ENCODE assay signal across 11 cellular contexts in genomic region chr11:71911986-71912340, GRCh38. TPM values are rescaled to one million over a fixed set of nuclear protein-coding genes. Genes with fewer than 3 reads are reported as not detected.
DNase-seq lines count a peak whose midpoint lies in the region; ATAC-seq and TF ChIP-seq lines count a peak whose summit lies in the region.
"Not testable (repeated sequence)": the region's sequence is repeated elsewhere in the genome, so short reads cannot be mapped to it uniquely, and the experiment has no call there.
"Had no signal": no experiment of that assay in that cellular context is flagged by ENCODE, and none has a peak within 500 bp of the region (broad histone marks: within the 10 kb centered on the region; RNA-seq: fewer than 3 reads in every experiment).

No MANE protein-coding gene starts in this region.

- not testable (repeated sequence) for H3K27me3 Mint-ChIP-seq in GM23338 (ENCODE audit: insufficient read depth, low read depth, poor library complexity); T-helper 2 cell treated with Interferon-gamma antibody and Interleukin-4, amounts not matched to agents 5 μg/mL and 100 μg/mL, for 36 hours (ENCODE audit: low read depth); activated CD8-positive, alpha-beta memory T cell treated with anti-CD3 and anti-CD28 coated beads, Interleukin-2, amount 10 ng/mL, durations not matched to agents 7 days and 5 days; activated T-helper 2 cell treated with anti-CD3 and anti-CD28 coated beads, Interferon-gamma antibody, Interleukin-2, Interleukin-4, amounts not matched to agents 10 μg/mL and 5 μg/mL and 100 μg/mL, durations not matched to agents 14 hours and 24 hours and 36 hours (ENCODE audit: low read depth); activated naive CD8-positive, alpha-beta T cell treated with anti-CD3 and anti-CD28 coated beads for 36 hours; natural killer cell treated with Interleukin-12 subunit alpha and Interleukin-12 subunit beta and Interleukin-15 and Interleukin-18, amount 100 ng/mL, for 72 hours; stimulated activated naive CD8-positive, alpha-beta T cell treated with anti-CD3 and anti-CD28 coated beads, Interleukin-15, Interleukin-2, amounts not matched to agents 100 ng/mL and 50 ng/mL, for 24 hours

- not testable (repeated sequence) for H4K20me1 ChIP-seq in GM23338 (replicated peaks; ENCODE audit: insufficient read depth)

- H3K36me3 Mint-ChIP-seq in GM23338 (ENCODE audit: low read depth): peaks cover 35% of the 10 kb centered on the region
- peaks cover 43% of the 10 kb centered on the region for H3K36me3 Mint-ChIP-seq in T-helper 2 cell treated with Interferon-gamma antibody and Interleukin-4, amounts not matched to agents 5 μg/mL and 100 μg/mL, for 36 hours (ENCODE audit: low read depth)
- H3K36me3 Mint-ChIP-seq in activated CD8-positive, alpha-beta memory T cell treated with anti-CD3 and anti-CD28 coated beads, Interleukin-2, amount 10 ng/mL, durations not matched to agents 7 days and 5 days: peaks cover 25% of the 10 kb centered on the region
- H3K36me3 Mint-ChIP-seq in activated T-helper 2 cell treated with anti-CD3 and anti-CD28 coated beads, Interferon-gamma antibody, Interleukin-2, Interleukin-4, amounts not matched to agents 10 μg/mL and 5 μg/mL and 100 μg/mL, durations not matched to agents 14 hours and 24 hours and 36 hours (ENCODE audit: low read depth): peaks cover 59% of the 10 kb centered on the region
- H3K36me3 Mint-ChIP-seq in activated naive CD8-positive, alpha-beta T cell treated with anti-CD3 and anti-CD28 coated beads for 36 hours: peaks cover 33% of the 10 kb centered on the region
- H3K36me3 Mint-ChIP-seq in natural killer cell treated with Interleukin-12 subunit alpha and Interleukin-12 subunit beta and Interleukin-15 and Interleukin-18, amount 100 ng/mL, for 72 hours: peaks cover 27% of the 10 kb centered on the region
- peaks cover 56% of the 10 kb centered on the region for H3K36me3 Mint-ChIP-seq in stimulated activated naive CD8-positive, alpha-beta T cell treated with anti-CD3 and anti-CD28 coated beads, Interleukin-15, Interleukin-2, amounts not matched to agents 100 ng/mL and 50 ng/mL, for 24 hours (ENCODE audit: low read depth)

- H3K79me2 ChIP-seq in GM23338 (replicated peaks; ENCODE audit: insufficient read depth): not testable (repeated sequence)

- H3F3A ChIP-seq in GM23338 (replicated peaks; ENCODE audit: low read depth): not testable (repeated sequence)

- H3K36me3 ChIP-seq in GM23338 (ENCODE audit: insufficient read depth): peaks cover 15% of the 10 kb centered on the region; the same call in 1 of the 2 replicates

- not testable (repeated sequence) for H3K4me3 Mint-ChIP-seq in GM23338; T-helper 2 cell treated with Interferon-gamma antibody and Interleukin-4, amounts not matched to agents 5 μg/mL and 100 μg/mL, for 36 hours; activated CD8-positive, alpha-beta memory T cell treated with anti-CD3 and anti-CD28 coated beads, Interleukin-2, amount 10 ng/mL, durations not matched to agents 7 days and 5 days; activated T-helper 2 cell treated with anti-CD3 and anti-CD28 coated beads, Interferon-gamma antibody, Interleukin-2, Interleukin-4, amounts not matched to agents 10 μg/mL and 5 μg/mL and 100 μg/mL, durations not matched to agents 14 hours and 24 hours and 36 hours (ENCODE audit: low read depth); activated naive CD8-positive, alpha-beta T cell treated with anti-CD3 and anti-CD28 coated beads for 36 hours; natural killer cell treated with Interleukin-12 subunit alpha and Interleukin-12 subunit beta and Interleukin-15 and Interleukin-18, amount 100 ng/mL, for 72 hours; stimulated activated naive CD8-positive, alpha-beta T cell treated with anti-CD3 and anti-CD28 coated beads, Interleukin-15, Interleukin-2, amounts not matched to agents 100 ng/mL and 50 ng/mL, for 24 hours

- ATAC-seq in GM23338; activated CD8-positive, alpha-beta memory T cell treated with anti-CD3 and anti-CD28 coated beads, Interleukin-2, amount 10 ng/mL, durations not matched to agents 7 days and 5 days; natural killer cell treated with Interleukin-12 subunit alpha and Interleukin-12 subunit beta and Interleukin-15 and Interleukin-18, amount 100 ng/mL, for 72 hours: not testable (repeated sequence)

- not testable (repeated sequence) for TF ChIP-seq CTCF in GM23338 (conservative IDR thresholded peaks at IDR 0.05; ENCODE audit: low read depth in 2 of 2)

- H3K4me1 Mint-ChIP-seq in GM23338; natural killer cell treated with Interleukin-12 subunit alpha and Interleukin-12 subunit beta and Interleukin-15 and Interleukin-18, amount 100 ng/mL, for 72 hours (ENCODE audit: low read depth in 2 of 2): not testable (repeated sequence)
- H3K4me1 Mint-ChIP-seq in T-helper 2 cell treated with Interferon-gamma antibody and Interleukin-4, amounts not matched to agents 5 μg/mL and 100 μg/mL, for 36 hours (ENCODE audit: low read depth): peaks cover 29% of the 10 kb centered on the region
- H3K4me1 Mint-ChIP-seq in activated CD8-positive, alpha-beta memory T cell treated with anti-CD3 and anti-CD28 coated beads, Interleukin-2, amount 10 ng/mL, durations not matched to agents 7 days and 5 days: peaks cover 32% of the 10 kb centered on the region
- peaks cover 37% of the 10 kb centered on the region for H3K4me1 Mint-ChIP-seq in activated T-helper 2 cell treated with anti-CD3 and anti-CD28 coated beads, Interferon-gamma antibody, Interleukin-2, Interleukin-4, amounts not matched to agents 10 μg/mL and 5 μg/mL and 100 μg/mL, durations not matched to agents 14 hours and 24 hours and 36 hours (ENCODE audit: low read depth)
- peaks cover 16% of the 10 kb centered on the region for H3K4me1 Mint-ChIP-seq in activated naive CD8-positive, alpha-beta T cell treated with anti-CD3 and anti-CD28 coated beads for 36 hours
- peaks cover 14% of the 10 kb centered on the region for H3K4me1 Mint-ChIP-seq in stimulated activated naive CD8-positive, alpha-beta T cell treated with anti-CD3 and anti-CD28 coated beads, Interleukin-15, Interleukin-2, amounts not matched to agents 100 ng/mL and 50 ng/mL, for 24 hours (ENCODE audit: low read depth)

- H3K4me2 ChIP-seq in GM23338: not testable (repeated sequence)

- not testable (repeated sequence) for H3K4me3 ChIP-seq in GM23338

- H3K27me3 ChIP-seq in GM23338 (ENCODE audit: insufficient read depth): not testable (repeated sequence)

- H3K27ac ChIP-seq in GM23338 (ENCODE audit: low read depth): not testable (repeated sequence)

- 0 out of 2 replicates have a peak overlapping the region, but pooled peaks have one; percentile 26 for H3K27ac Mint-ChIP-seq in GM23338
- peak overlapping the region; percentile 68 for H3K27ac Mint-ChIP-seq in T-helper 2 cell treated with Interferon-gamma antibody and Interleukin-4, amounts not matched to agents 5 μg/mL and 100 μg/mL, for 36 hours
- peak overlapping the region; percentile 33 for H3K27ac Mint-ChIP-seq in activated CD8-positive, alpha-beta memory T cell treated with anti-CD3 and anti-CD28 coated beads, Interleukin-2, amount 10 ng/mL, durations not matched to agents 7 days and 5 days
- H3K27ac Mint-ChIP-seq in activated T-helper 2 cell treated with anti-CD3 and anti-CD28 coated beads, Interferon-gamma antibody, Interleukin-2, Interleukin-4, amounts not matched to agents 10 μg/mL and 5 μg/mL and 100 μg/mL, durations not matched to agents 14 hours and 24 hours and 36 hours: peak overlapping the region; percentile 86
- H3K27ac Mint-ChIP-seq in activated naive CD8-positive, alpha-beta T cell treated with anti-CD3 and anti-CD28 coated beads for 36 hours: peak overlapping the region; percentile 85
- H3K27ac Mint-ChIP-seq in natural killer cell treated with Interleukin-12 subunit alpha and Interleukin-12 subunit beta and Interleukin-15 and Interleukin-18, amount 100 ng/mL, for 72 hours: peak overlapping the region; percentile 22 to 33
- H3K27ac Mint-ChIP-seq in stimulated activated naive CD8-positive, alpha-beta T cell treated with anti-CD3 and anti-CD28 coated beads, Interleukin-15, Interleukin-2, amounts not matched to agents 100 ng/mL and 50 ng/mL, for 24 hours: peak overlapping the region; percentile 86

- not testable (repeated sequence) for DNase-seq in GM23338 (ENCODE audit: low spot score); T-helper 2 cell treated with Interferon-gamma antibody and Interleukin-4, amounts not matched to agents 5 μg/mL and 100 μg/mL, for 36 hours (ENCODE audit: low spot score); activated CD8-positive, alpha-beta memory T cell treated with anti-CD3 and anti-CD28 coated beads, Interleukin-2, amount 10 ng/mL, durations not matched to agents 7 days and 5 days; activated T-helper 2 cell treated with anti-CD3 and anti-CD28 coated beads, Interferon-gamma antibody, Interleukin-2, Interleukin-4, amounts not matched to agents 10 μg/mL and 5 μg/mL and 100 μg/mL, durations not matched to agents 14 hours and 24 hours and 36 hours (ENCODE audit: low spot score); activated naive CD8-positive, alpha-beta T cell treated with anti-CD3 and anti-CD28 coated beads for 36 hours; natural killer cell treated with Interleukin-12 subunit alpha and Interleukin-12 subunit beta and Interleukin-15 and Interleukin-18, amount 100 ng/mL, for 72 hours (ENCODE audit: low spot score)

- intact Hi-C loops in activated T-helper 2 cell treated with anti-CD3 and anti-CD28 coated beads, Interferon-gamma antibody, Interleukin-2, Interleukin-4, amounts not matched to agents 10 μg/mL and 5 μg/mL and 100 μg/mL, durations not matched to agents 14 hours and 24 hours and 36 hours (cut with micrococcal nuclease): not testable (repeated sequence)

- H3K9me2 ChIP-seq in GM23338 (ENCODE audit: insufficient read depth): not testable (repeated sequence)

- not testable (repeated sequence) for H3K4me1 ChIP-seq in GM23338 (ENCODE audit: insufficient read depth)

- not testable (repeated sequence) for H3K9me3 Mint-ChIP-seq in GM23338; T-helper 2 cell treated with Interferon-gamma antibody and Interleukin-4, amounts not matched to agents 5 μg/mL and 100 μg/mL, for 36 hours; activated CD8-positive, alpha-beta memory T cell treated with anti-CD3 and anti-CD28 coated beads, Interleukin-2, amount 10 ng/mL, durations not matched to agents 7 days and 5 days (ENCODE audit: low read depth); activated T-helper 2 cell treated with anti-CD3 and anti-CD28 coated beads, Interferon-gamma antibody, Interleukin-2, Interleukin-4, amounts not matched to agents 10 μg/mL and 5 μg/mL and 100 μg/mL, durations not matched to agents 14 hours and 24 hours and 36 hours; activated naive CD8-positive, alpha-beta T cell treated with anti-CD3 and anti-CD28 coated beads for 36 hours; natural killer cell treated with Interleukin-12 subunit alpha and Interleukin-12 subunit beta and Interleukin-15 and Interleukin-18, amount 100 ng/mL, for 72 hours; stimulated activated naive CD8-positive, alpha-beta T cell treated with anti-CD3 and anti-CD28 coated beads, Interleukin-15, Interleukin-2, amounts not matched to agents 100 ng/mL and 50 ng/mL, for 24 hours

- CTCF ChIA-PET in activated CD8-positive, alpha-beta memory T cell treated with anti-CD3 and anti-CD28 coated beads, Interleukin-2, amount 10 ng/mL, durations not matched to agents 7 days and 5 days (lab: Charles Lee): not testable (repeated sequence)

- not testable (repeated sequence) for H2AFZ ChIP-seq in GM23338

RNA-seq across cellular contexts. Expression of gene XNDC1N, which starts 16.4 kb away (rescaled TPM):
- 13.0 and 19.5 TPM in 2 replicates for total RNA-seq in GM23338 (2014; rRNA removed; shearing (Covaris generic))
- polyA plus RNA-seq in GM23338 (2016; fragmentation: Nextera tagmentation; extraction: Ambion mirVana): 9.0 and 11.0 TPM in 2 replicates
- total RNA-seq in activated CD8-positive, alpha-beta memory T cell treated with anti-CD3 and anti-CD28 coated beads, Interleukin-2, amount 10 ng/mL, durations not matched to agents 7 days and 5 days: 10 to 100 TPM; 14.8 to 23.1 TPM
- 14.7 and 15.1 TPM in 2 replicates for total RNA-seq in activated T-helper 2 cell treated with anti-CD3 and anti-CD28 coated beads, Interferon-gamma antibody, Interleukin-2, Interleukin-4, amounts not matched to agents 10 μg/mL and 5 μg/mL and 100 μg/mL, durations not matched to agents 14 hours and 24 hours and 36 hours
- 10 to 100 TPM; 10.8 to 12.4 TPM for total RNA-seq in activated naive CD8-positive, alpha-beta T cell treated with anti-CD3 and anti-CD28 coated beads for 36 hours
- total RNA-seq in natural killer cell treated with Interleukin-12 subunit alpha and Interleukin-12 subunit beta and Interleukin-15 and Interleukin-18, amount 100 ng/mL, for 72 hours: 10 to 100 TPM in 1 of 2 donors, 1 to 10 TPM in 1; 9.5 to 29.0 TPM

RNA-seq across cellular contexts. Expression of gene RNF121, which starts 16.9 kb away (rescaled TPM):
- total RNA-seq in GM23338 (2014; rRNA removed; shearing (Covaris generic)): 37.7 and 57.1 TPM in 2 replicates
- 7.8 and 8.7 TPM in 2 replicates for polyA plus RNA-seq in GM23338 (2016; fragmentation: Nextera tagmentation; extraction: Ambion mirVana)
- total RNA-seq in activated CD8-positive, alpha-beta memory T cell treated with anti-CD3 and anti-CD28 coated beads, Interleukin-2, amount 10 ng/mL, durations not matched to agents 7 days and 5 days: 10 to 100 TPM; 30.7 to 38.7 TPM
- 49.1 and 51.3 TPM in 2 replicates for total RNA-seq in activated T-helper 2 cell treated with anti-CD3 and anti-CD28 coated beads, Interferon-gamma antibody, Interleukin-2, Interleukin-4, amounts not matched to agents 10 μg/mL and 5 μg/mL and 100 μg/mL, durations not matched to agents 14 hours and 24 hours and 36 hours
- 10 to 100 TPM; 28.3 to 30.7 TPM for total RNA-seq in activated naive CD8-positive, alpha-beta T cell treated with anti-CD3 and anti-CD28 coated beads for 36 hours
- total RNA-seq in natural killer cell treated with Interleukin-12 subunit alpha and Interleukin-12 subunit beta and Interleukin-15 and Interleukin-18, amount 100 ng/mL, for 72 hours: 10 to 100 TPM; 34.4 to 45.5 TPM

RNA-seq across cellular contexts. Expression of gene DEFB131B, which starts 33.7 kb away (rescaled TPM):
- not detected in 2 replicates for total RNA-seq in GM23338 (2014; rRNA removed; shearing (Covaris generic))
- not detected in 2 replicates for polyA plus RNA-seq in GM23338 (2016; fragmentation: Nextera tagmentation; extraction: Ambion mirVana)
- not detected for total RNA-seq in activated CD8-positive, alpha-beta memory T cell treated with anti-CD3 and anti-CD28 coated beads, Interleukin-2, amount 10 ng/mL, durations not matched to agents 7 days and 5 days
- not detected in 2 replicates for total RNA-seq in activated T-helper 2 cell treated with anti-CD3 and anti-CD28 coated beads, Interferon-gamma antibody, Interleukin-2, Interleukin-4, amounts not matched to agents 10 μg/mL and 5 μg/mL and 100 μg/mL, durations not matched to agents 14 hours and 24 hours and 36 hours
- not detected for total RNA-seq in activated naive CD8-positive, alpha-beta T cell treated with anti-CD3 and anti-CD28 coated beads for 36 hours
- total RNA-seq in natural killer cell treated with Interleukin-12 subunit alpha and Interleukin-12 subunit beta and Interleukin-15 and Interleukin-18, amount 100 ng/mL, for 72 hours: not detected
- total RNA-seq: A172; CD4-positive, CD25-positive, alpha-beta regulatory T cell; G401; GM12878 had no signal
- polyA plus RNA-seq: CD4-positive, CD25-positive, alpha-beta regulatory T cell; GM12878 had no signal

Comparison
In these comparisons a context has a peak if more than half of its experiments do, and no peak if none do; other contexts are left out.
1. H3K27ac Mint-ChIP-seq: peak in every context shown above with its lines; median percentile 86 in activated T-helper 2 cell treated with anti-CD3 and anti-CD28 coated beads, Interferon-gamma antibody, Interleukin-2, Interleukin-4, amounts not matched to agents 10 μg/mL and 5 μg/mL and 100 μg/mL, durations not matched to agents 14 hours and 24 hours and 36 hours; 86 in stimulated activated naive CD8-positive, alpha-beta T cell treated with anti-CD3 and anti-CD28 coated beads, Interleukin-15, Interleukin-2, amounts not matched to agents 100 ng/mL and 50 ng/mL, for 24 hours; 85 in activated naive CD8-positive, alpha-beta T cell treated with anti-CD3 and anti-CD28 coated beads for 36 hours; 68 in T-helper 2 cell treated with Interferon-gamma antibody and Interleukin-4, amounts not matched to agents 5 μg/mL and 100 μg/mL, for 36 hours; 33 in activated CD8-positive, alpha-beta memory T cell treated with anti-CD3 and anti-CD28 coated beads, Interleukin-2, amount 10 ng/mL, durations not matched to agents 7 days and 5 days; 28 in natural killer cell treated with Interleukin-12 subunit alpha and Interleukin-12 subunit beta and Interleukin-15 and Interleukin-18, amount 100 ng/mL, for 72 hours; 26 in GM23338.